Comparison of ENCODE assay signal across 14 cellular contexts in genomic region chr4:160848901-160849735, GRCh38.
DNase-seq lines count a peak whose midpoint lies in the region; ATAC-seq, FAIRE-seq and TF ChIP-seq lines count a peak whose summit lies in the region.
"Had no signal": no experiment of that assay in that cellular context is flagged by ENCODE, and none has a peak within 500 bp of the region (broad histone marks: within the 10 kb centered on the region; RNA-seq: fewer than 3 reads in every experiment).

No MANE protein-coding gene starts in this region.

- H3K9me3 ChIP-seq in PC-3 (ENCODE audit: low read length) (no peaks in the 10 kb centered on the region), stomach (no peaks in the 10 kb centered on the region)
- H3K9me3 ChIP-seq: thoracic aorta had no signal

- DNase-seq in DMS153 (lab: John Stamatoyannopoulos, UW) (peak; percentile 5), DMS153 treated with DMSO at 0.1 percent for 48 hours (lab: John Stamatoyannopoulos, UW; ENCODE audit: unreplicated experiment) (no peak), PC-3 (peak; percentile 40), fibroblast of pulmonary artery (ENCODE audit: low read depth) (peak; percentile 1), skeletal muscle cell (ENCODE audit: low read depth) (peak; percentile 13), stomach (no peak), AG08396 (ENCODE audit: low spot score) (no peak), HTR-8/SVneo (ENCODE audit: insufficient read length, low spot score) (no peak)
- DNase-seq: activated CD4-positive, CD25-positive, alpha-beta regulatory T cell treated with anti-CD3 and anti-CD28 coated beads, Interleukin-2, amount 50 U/mL, for 72 hours; activated naive CD8-positive, alpha-beta T cell treated with anti-CD3 and anti-CD28 coated beads, Interleukin-2, amount 50 U/mL, for 24 hours; left colon; NCI-H2081 treated with DMSO at 0.1 percent for 48 hours had no signal

- no peaks in the 10 kb centered on the region for H3K79me2 ChIP-seq in PC-3 (ENCODE audit: low read length)

- H3F3A ChIP-seq in PC-3 (ENCODE audit: low read length, unreplicated experiment), result no peaks in the 10 kb centered on the region

- 36 to 49% (median 45%) methylated on average over 8 of the region's 8 CpGs for WGBS in stomach, 5 donors

- peak overlapping the region; percentile 40; the same call in 1 of the 2 replicates for H3K27ac ChIP-seq in PC-3 (ENCODE audit: low read length)
- H3K27ac ChIP-seq in stomach, result no peak overlapping the region
- H3K27ac ChIP-seq: thoracic aorta had no signal

- BruUV-seq in PC-3 (replicated peaks; lab: Mats Ljungman, UMichigan), result no TSS peak

- TF ChIP-seq CTCF in PC-3 (conservative IDR thresholded peaks at IDR 0.05; ENCODE audit: low read depth, low read length) (no peak), fibroblast of pulmonary artery (IDR thresholded peaks at IDR 0.05; ENCODE audit: low read length, missing control alignments) (no peak), stomach (IDR thresholded peaks at IDR 0.05) (no peak)

- intact Hi-C loops in PC-3 (cut with micrococcal nuclease), result no loop called here
- intact Hi-C loops in stomach (cut with DNase I; ENCODE audit: low total_unique reads), result no loop called here

- H3K9ac ChIP-seq in PC-3 (ENCODE audit: low read length), result 0 out of 2 replicates have a peak overlapping the region, but pooled peaks have one; percentile 15

- H3K4me1 ChIP-seq in PC-3 (ENCODE audit: insufficient read depth, low read length) (peaks cover 24% of the 10 kb centered on the region), stomach (peaks cover 0 to 11% (median 0%) of the 10 kb centered on the region in 4 donors)

- POLR2A ChIA-PET in PC-3 (lab: Charles Lee; ENCODE audit: unreplicated experiment), result no interaction called here

- no peaks in the 10 kb centered on the region for H3K27me3 ChIP-seq in PC-3 (ENCODE audit: low read length)
- H3K27me3 ChIP-seq in stomach, result no peaks in the 10 kb centered on the region

- no peak for TF ChIP-seq POLR2A in stomach (IDR thresholded peaks at IDR 0.05)

- peak overlapping the region; percentile 74 for H2AFZ ChIP-seq in PC-3 (ENCODE audit: low read length)

- no peak for FAIRE-seq in HTR-8/SVneo (lab: Jason Lieb, UNC)

- H4K20me1 ChIP-seq in PC-3 (ENCODE audit: low read length), result no peaks in the 10 kb centered on the region

- H3K9me2 ChIP-seq in PC-3 (replicated peaks; ENCODE audit: low read length), result no peaks in the 10 kb centered on the region

- ATAC-seq in PC-3, result peak; percentile 87
- ATAC-seq: activated naive CD8-positive, alpha-beta T cell treated with anti-CD3 and anti-CD28 coated beads, Interleukin-2, amount 50 U/mL, for 24 hours; left colon; natural killer cell treated with Interleukin-12 subunit alpha and Interleukin-12 subunit beta and Interleukin-15 and Interleukin-18, amount 100 ng/mL, for 72 hours had no signal

- no peaks in the 10 kb centered on the region for H3K36me3 ChIP-seq in PC-3 (ENCODE audit: low read depth, low read length)
- no peaks in the 10 kb centered on the region for H3K36me3 ChIP-seq in stomach
- H3K36me3 ChIP-seq: thoracic aorta had no signal

- TF ChIP-seq EP300 in stomach (IDR thresholded peaks at IDR 0.05), result no peak

- H3K4me2 ChIP-seq in PC-3 (ENCODE audit: low read length), result peak overlapping the region; percentile 75

- CTCF ChIA-PET in PC-3 (lab: Charles Lee), result no interaction called here

- H3K4me3 ChIP-seq in PC-3 (ENCODE audit: low read length) (peak overlapping the region; percentile 47; the same call in 1 of the 2 replicates), fibroblast of pulmonary artery (replicated peaks; ENCODE audit: low read depth, low read length) (no peak overlapping the region), skeletal muscle cell (ENCODE audit: low read depth, low read length) (no peak overlapping the region), stomach (no peak overlapping the region)
- H3K4me3 ChIP-seq: thoracic aorta had no signal

Comparison
In these comparisons a context has a peak if more than half of its experiments do, and no peak if none do; other contexts are left out.
1. DNase-seq: peak in DMS153 (single experiment), PC-3 (single experiment), fibroblast of pulmonary artery (single experiment) and skeletal muscle cell (single experiment); none in DMS153 treated with DMSO at 0.1 percent for 48 hours (single experiment), stomach (single experiment), AG08396 (single experiment) and HTR-8/SVneo (single experiment).